In genomic region chr1:224223819-224224714, GRCh38 we compare ENCODE assay signal across 10 cellular contexts. TPM values are rescaled to one million over a fixed set of nuclear protein-coding genes. Genes with fewer than 3 reads are reported as not detected.
A peak's percentile ranks its signal among the peaks of the same experiment; 100 is the strongest.
DNase-seq lines count a peak whose midpoint lies in the region; ATAC-seq and TF ChIP-seq lines count a peak whose summit lies in the region.
"Had no signal": no experiment of that assay in that cellular context is flagged by ENCODE, and none has a peak within 500 bp of the region (broad histone marks: within the 10 kb centered on the region; RNA-seq: fewer than 3 reads in every experiment).

No MANE protein-coding gene starts in this region.

- no peak overlapping the region for H3K4me3 Mint-ChIP-seq in activated T-helper 17 cell treated with anti-CD3 and anti-CD28 coated beads, Interleukin-2, amount 50 U/mL, for 72 hours

- H3K27me3 ChIP-seq in cardiac muscle cell, result no peaks in the 10 kb centered on the region
- no peaks in the 10 kb centered on the region for H3K27me3 ChIP-seq in thymus (ENCODE audit: control insufficient read depth, insufficient read depth)

- H3K9me3 ChIP-seq in cardiac muscle cell (ENCODE audit: low read depth) (no peaks in the 10 kb centered on the region), thymus (ENCODE audit: control insufficient read depth) (no peaks in the 10 kb centered on the region)

- H3K4me1 ChIP-seq in cardiac muscle cell (ENCODE audit: low read depth), result peaks cover 11% of the 10 kb centered on the region
- no peaks in the 10 kb centered on the region for H3K4me1 ChIP-seq in thymus (ENCODE audit: control insufficient read depth, insufficient read depth, low read length)

- H3K36me3 Mint-ChIP-seq in activated T-helper 17 cell treated with anti-CD3 and anti-CD28 coated beads, Interleukin-2, amount 50 U/mL, for 72 hours (ENCODE audit: low read depth), result peaks cover 22% of the 10 kb centered on the region

- no peaks in the 10 kb centered on the region for H3K4me1 Mint-ChIP-seq in activated T-helper 17 cell treated with anti-CD3 and anti-CD28 coated beads, Interleukin-2, amount 50 U/mL, for 72 hours

- H3K36me3 ChIP-seq in cardiac muscle cell (peaks cover 5% of the 10 kb centered on the region), thymus (ENCODE audit: control insufficient read depth, insufficient read depth) (peaks cover 18% of the 10 kb centered on the region)

- H3K4me3 ChIP-seq in cardiac muscle cell (no peak overlapping the region), thymus (ENCODE audit: low read length) (no peak overlapping the region)

- DNase-seq in cardiac muscle cell (ENCODE audit: low read depth in 1 of 2, low spot score in 1 of 2) (peak; percentile 26 to 78), cardiac septum (ENCODE audit: low spot score) (no peak), hepatic stellate cell (ENCODE audit: low spot score) (peak; percentile 75), anterior cingulate cortex (lab: John Stamatoyannopoulos, UW) (no peak), NCI-H187 treated with DMSO at 0.1 percent for 48 hours (lab: John Stamatoyannopoulos, UW) (no peak)
- DNase-seq: C1 segment of cervical spinal cord; stimulated activated CD4-positive, alpha-beta T cell treated with anti-CD3 and anti-CD28 coated beads, Interleukin-4, amount 100 ng/mL, for 24 hours had no signal

- H3K9me3 Mint-ChIP-seq in activated T-helper 17 cell treated with anti-CD3 and anti-CD28 coated beads, Interleukin-2, amount 50 U/mL, for 72 hours, result no peaks in the 10 kb centered on the region

- no peak for TF ChIP-seq CTCF in cardiac muscle cell (IDR thresholded peaks at IDR 0.05; ENCODE audit: low read depth, low read length)

- no peaks in the 10 kb centered on the region for H3K27me3 Mint-ChIP-seq in activated T-helper 17 cell treated with anti-CD3 and anti-CD28 coated beads, Interleukin-2, amount 50 U/mL, for 72 hours

- H3K27ac Mint-ChIP-seq in activated T-helper 17 cell treated with anti-CD3 and anti-CD28 coated beads, Interleukin-2, amount 50 U/mL, for 72 hours, result peak overlapping the region; percentile 10

- peak overlapping the region; percentile 72 for H3K27ac ChIP-seq in cardiac muscle cell
- H3K27ac ChIP-seq in thymus (ENCODE audit: low read depth), result peak overlapping the region; percentile 13

- WGBS in thymus, result 92% methylated on average over 12 of the region's 12 CpGs

- intact Hi-C loops in cardiac septum (cut with DNase I), result no loop called here

- no peak for ATAC-seq in activated T-helper 17 cell treated with anti-CD3 and anti-CD28 coated beads, Interleukin-2, amount 50 U/mL, for 72 hours (replicated peaks)
- ATAC-seq in HG03571 (IDR thresholded peaks at IDR 0.05; ENCODE audit: unreplicated experiment), result no peak

RNA-seq across cellular contexts. Expression of gene DEGS1, which starts 41.0 kb away (rescaled TPM):
- total RNA-seq in cardiac muscle cell (36.4 and 56.6 TPM in 2 replicates), cardiac septum (36.1 TPM)
- polyA plus RNA-seq in cardiac muscle cell (93.1 and 98.2 TPM in 2 replicates), thymus (64.1 TPM)
- 10 to 100 TPM; 37.7 to 72.3 TPM for total RNA-seq in activated T-helper 17 cell treated with anti-CD3 and anti-CD28 coated beads, Interleukin-2, amount 50 U/mL, for 72 hours

Comparison
In these comparisons a context has a peak if more than half of its experiments do, and no peak if none do; other contexts are left out.
1. DNase-seq: peak in cardiac muscle cell (2 of 2) and hepatic stellate cell (single experiment); none in cardiac septum (single experiment), anterior cingulate cortex (0 of 58) and NCI-H187 treated with DMSO at 0.1 percent for 48 hours (single experiment).